Comparison of ENCODE assay signal across 9 cellular contexts in genomic region chr1:165686121-165686970, GRCh38. TPM values are rescaled to one million over a fixed set of nuclear protein-coding genes. Genes with fewer than 3 reads are reported as not detected.
DNase-seq lines count a peak whose midpoint lies in the region; ATAC-seq and TF ChIP-seq lines count a peak whose summit lies in the region.
"Had no signal": no experiment of that assay in that cellular context is flagged by ENCODE, and none has a peak within 500 bp of the region (broad histone marks: within the 10 kb centered on the region; RNA-seq: fewer than 3 reads in every experiment).

No MANE protein-coding gene starts in this region.

- CTCF ChIA-PET in activated CD8-positive, alpha-beta T cell treated with anti-CD3 and anti-CD28 coated beads for 36 hours (lab: Charles Lee): interaction anchor here (1.0 to 1.6 kb wide), 6 partner anchors 12 to 239 kb away, joined by 3 to 6 read pairs (median 3); partner anchors contain the start of gene ALDH9A1
- CTCF ChIA-PET in activated CD8-positive, alpha-beta T cell treated with anti-CD3 and anti-CD28 coated beads, Interleukin-2, amount 10 ng/mL, durations not matched to agents 7 days and 5 days (lab: Charles Lee): interaction anchor here (1.0 to 1.6 kb wide), 6 partner anchors 8 to 85 kb away, joined by 3 to 4 read pairs (median 4); partner anchors contain the start of gene ALDH9A1
- CTCF ChIA-PET in HEK293T (lab: Yijun Ruan, JAX): interaction anchor here (1.2 kb wide), 1 partner anchor 11 kb away, joined by 4 read pairs; the partner anchor contains the start of gene ALDH9A1

- no peak overlapping the region for H3K4me3 ChIP-seq in coronary artery

- no peaks in the 10 kb centered on the region for H3K9me3 Mint-ChIP-seq in activated CD8-positive, alpha-beta T cell treated with anti-CD3 and anti-CD28 coated beads for 36 hours
- H3K9me3 Mint-ChIP-seq in activated CD8-positive, alpha-beta T cell treated with anti-CD3 and anti-CD28 coated beads, Interleukin-2, amount 10 ng/mL, durations not matched to agents 7 days and 5 days (ENCODE audit: insufficient read depth): no peaks in the 10 kb centered on the region
- H3K9me3 Mint-ChIP-seq in T-helper 1 cell treated with Interleukin-12 subunit alpha and Interleukin-12 subunit beta and Interleukin-4 antibody, amounts not matched to agents 30 μg/mL and 1 μg/mL, for 36 hours: peaks cover 7% of the 10 kb centered on the region
- no peaks in the 10 kb centered on the region for H3K9me3 Mint-ChIP-seq in natural killer cell treated with Interleukin-12 subunit alpha and Interleukin-12 subunit beta and Interleukin-15 and Interleukin-18, amount 100 ng/mL, for 72 hours

- H3K4me3 Mint-ChIP-seq in activated CD8-positive, alpha-beta T cell treated with anti-CD3 and anti-CD28 coated beads for 36 hours: no peak overlapping the region
- no peak overlapping the region for H3K4me3 Mint-ChIP-seq in activated CD8-positive, alpha-beta T cell treated with anti-CD3 and anti-CD28 coated beads, Interleukin-2, amount 10 ng/mL, durations not matched to agents 7 days and 5 days
- no peak overlapping the region for H3K4me3 Mint-ChIP-seq in T-helper 1 cell treated with Interleukin-12 subunit alpha and Interleukin-12 subunit beta and Interleukin-4 antibody, amounts not matched to agents 30 μg/mL and 1 μg/mL, for 36 hours
- H3K4me3 Mint-ChIP-seq in natural killer cell treated with Interleukin-12 subunit alpha and Interleukin-12 subunit beta and Interleukin-15 and Interleukin-18, amount 100 ng/mL, for 72 hours: peak overlapping the region; percentile 44

- POLR2A ChIA-PET in activated CD8-positive, alpha-beta T cell treated with anti-CD3 and anti-CD28 coated beads for 36 hours (lab: Charles Lee): interaction anchor here (0.6 to 1.1 kb wide), 2 partner anchors 11 to 17 kb away, joined by 3 read pairs; no protein-coding TSS in a partner anchor
- POLR2A ChIA-PET in activated CD8-positive, alpha-beta T cell treated with anti-CD3 and anti-CD28 coated beads, Interleukin-2, amount 10 ng/mL, durations not matched to agents 7 days and 5 days (lab: Charles Lee): interaction anchor here (1.0 to 1.6 kb wide), 3 partner anchors 11 to 858 kb away, joined by 3 to 6 read pairs (median 4); partner anchors contain the start of gene ALDH9A1
- POLR2A ChIA-PET in HEK293T (lab: Yijun Ruan, JAX): no interaction called here

- H3K27ac ChIP-seq in coronary artery: no peak overlapping the region

- no peak for ATAC-seq in activated CD8-positive, alpha-beta T cell treated with anti-CD3 and anti-CD28 coated beads for 36 hours
- no peak for ATAC-seq in activated CD8-positive, alpha-beta T cell treated with anti-CD3 and anti-CD28 coated beads, Interleukin-2, amount 10 ng/mL, durations not matched to agents 7 days and 5 days
- peak; percentile 63 for ATAC-seq in HG02798 (IDR thresholded peaks at IDR 0.05; ENCODE audit: poor library complexity, unreplicated experiment)
- ATAC-seq in natural killer cell treated with Interleukin-12 subunit alpha and Interleukin-12 subunit beta and Interleukin-15 and Interleukin-18, amount 100 ng/mL, for 72 hours: no peak

- peaks cover 29% of the 10 kb centered on the region for H3K4me1 Mint-ChIP-seq in activated CD8-positive, alpha-beta T cell treated with anti-CD3 and anti-CD28 coated beads for 36 hours (ENCODE audit: low read depth)
- H3K4me1 Mint-ChIP-seq in activated CD8-positive, alpha-beta T cell treated with anti-CD3 and anti-CD28 coated beads, Interleukin-2, amount 10 ng/mL, durations not matched to agents 7 days and 5 days (ENCODE audit: low read depth): peaks cover 26% of the 10 kb centered on the region
- peaks cover 29% of the 10 kb centered on the region for H3K4me1 Mint-ChIP-seq in T-helper 1 cell treated with Interleukin-12 subunit alpha and Interleukin-12 subunit beta and Interleukin-4 antibody, amounts not matched to agents 30 μg/mL and 1 μg/mL, for 36 hours (ENCODE audit: low read depth)
- H3K4me1 Mint-ChIP-seq in natural killer cell treated with Interleukin-12 subunit alpha and Interleukin-12 subunit beta and Interleukin-15 and Interleukin-18, amount 100 ng/mL, for 72 hours (ENCODE audit: low read depth in 2 of 2): peaks cover 38 to 48% of the 10 kb centered on the region in 2 donors

- DNase-seq in activated CD8-positive, alpha-beta T cell treated with anti-CD3 and anti-CD28 coated beads for 36 hours: peak; percentile 28
- DNase-seq in activated CD8-positive, alpha-beta T cell treated with anti-CD3 and anti-CD28 coated beads, Interleukin-2, amount 10 ng/mL, durations not matched to agents 7 days and 5 days: no peak
- no peak for DNase-seq in natural killer cell treated with Interleukin-12 subunit alpha and Interleukin-12 subunit beta and Interleukin-15 and Interleukin-18, amount 100 ng/mL, for 72 hours (ENCODE audit: low spot score)
- DNase-seq in putamen (ENCODE audit: low spot score): no peak
- no peak for DNase-seq in HEK293T (ENCODE audit: extremely low spot score)
- DNase-seq in coronary artery (ENCODE audit: low spot score): no peak
- DNase-seq: NCI-H1092 treated with DMSO at 0.1 percent for 48 hours had no signal

- H3K27me3 Mint-ChIP-seq in activated CD8-positive, alpha-beta T cell treated with anti-CD3 and anti-CD28 coated beads for 36 hours: no peaks in the 10 kb centered on the region
- H3K27me3 Mint-ChIP-seq in activated CD8-positive, alpha-beta T cell treated with anti-CD3 and anti-CD28 coated beads, Interleukin-2, amount 10 ng/mL, durations not matched to agents 7 days and 5 days (ENCODE audit: low read depth): no peaks in the 10 kb centered on the region
- no peaks in the 10 kb centered on the region for H3K27me3 Mint-ChIP-seq in T-helper 1 cell treated with Interleukin-12 subunit alpha and Interleukin-12 subunit beta and Interleukin-4 antibody, amounts not matched to agents 30 μg/mL and 1 μg/mL, for 36 hours (ENCODE audit: low read depth)
- no peaks in the 10 kb centered on the region for H3K27me3 Mint-ChIP-seq in natural killer cell treated with Interleukin-12 subunit alpha and Interleukin-12 subunit beta and Interleukin-15 and Interleukin-18, amount 100 ng/mL, for 72 hours

- H3K36me3 Mint-ChIP-seq in activated CD8-positive, alpha-beta T cell treated with anti-CD3 and anti-CD28 coated beads for 36 hours (ENCODE audit: low read depth): peaks cover 58% of the 10 kb centered on the region
- H3K36me3 Mint-ChIP-seq in activated CD8-positive, alpha-beta T cell treated with anti-CD3 and anti-CD28 coated beads, Interleukin-2, amount 10 ng/mL, durations not matched to agents 7 days and 5 days (ENCODE audit: low read depth): peaks cover 69% of the 10 kb centered on the region
- peaks cover 56% of the 10 kb centered on the region for H3K36me3 Mint-ChIP-seq in T-helper 1 cell treated with Interleukin-12 subunit alpha and Interleukin-12 subunit beta and Interleukin-4 antibody, amounts not matched to agents 30 μg/mL and 1 μg/mL, for 36 hours (ENCODE audit: low read depth)
- H3K36me3 Mint-ChIP-seq in natural killer cell treated with Interleukin-12 subunit alpha and Interleukin-12 subunit beta and Interleukin-15 and Interleukin-18, amount 100 ng/mL, for 72 hours: peaks cover 32% of the 10 kb centered on the region

- intact Hi-C loops in activated CD8-positive, alpha-beta T cell treated with anti-CD3 and anti-CD28 coated beads for 36 hours (cut with micrococcal nuclease): no loop called here

- peak overlapping the region; percentile 61 for H3K27ac Mint-ChIP-seq in activated CD8-positive, alpha-beta T cell treated with anti-CD3 and anti-CD28 coated beads for 36 hours
- no peak overlapping the region for H3K27ac Mint-ChIP-seq in activated CD8-positive, alpha-beta T cell treated with anti-CD3 and anti-CD28 coated beads, Interleukin-2, amount 10 ng/mL, durations not matched to agents 7 days and 5 days
- peak overlapping the region; percentile 6 for H3K27ac Mint-ChIP-seq in T-helper 1 cell treated with Interleukin-12 subunit alpha and Interleukin-12 subunit beta and Interleukin-4 antibody, amounts not matched to agents 30 μg/mL and 1 μg/mL, for 36 hours
- peak overlapping the region; percentile 62 to 72 for H3K27ac Mint-ChIP-seq in natural killer cell treated with Interleukin-12 subunit alpha and Interleukin-12 subunit beta and Interleukin-15 and Interleukin-18, amount 100 ng/mL, for 72 hours

- TF ChIP-seq CTCF in activated CD8-positive, alpha-beta T cell treated with anti-CD3 and anti-CD28 coated beads for 36 hours (IDR thresholded peaks at IDR 0.05): no peak
- no peak for TF ChIP-seq CTCF in coronary artery (IDR thresholded peaks at IDR 0.05)

TF ChIP-seq in HEK293T, 16 proteins besides CTCF, POLR2A, EP300 and RAD21:
- TF ChIP-seq ELF4 (IDR thresholded peaks at IDR 0.05) (no peak), L3MBTL2 (conservative IDR thresholded peaks at IDR 0.05) (no peak), ZNF384 (IDR thresholded peaks at IDR 0.05) (no peak), TARDBP (IDR thresholded peaks at IDR 0.05) (no peak), PKNOX1 (IDR thresholded peaks at IDR 0.05) (no peak), CTBP1 (IDR thresholded peaks at IDR 0.05; ENCODE audit: borderline replicate concordance) (no peak), SUZ12 (IDR thresholded peaks at IDR 0.05) (no peak), NFRKB (IDR thresholded peaks at IDR 0.05) (no peak), ARNT (IDR thresholded peaks at IDR 0.05) (no peak)
TF ChIP-seq in HEK293T: peak in this region for 0.

RNA-seq across cellular contexts. Expression of gene ALDH9A1, which starts 12.0 kb away (rescaled TPM):
- 10 to 100 TPM; 25.6 to 28.2 TPM for total RNA-seq in activated CD8-positive, alpha-beta T cell treated with anti-CD3 and anti-CD28 coated beads for 36 hours
- total RNA-seq in activated CD8-positive, alpha-beta T cell treated with anti-CD3 and anti-CD28 coated beads, Interleukin-2, amount 10 ng/mL, durations not matched to agents 7 days and 5 days: 10 to 100 TPM; 42.7 to 48.2 TPM
- 10 to 100 TPM; 44.0 to 49.2 TPM for total RNA-seq in natural killer cell treated with Interleukin-12 subunit alpha and Interleukin-12 subunit beta and Interleukin-15 and Interleukin-18, amount 100 ng/mL, for 72 hours

RNA-seq across cellular contexts. Expression of gene MGST3, which starts 55.3 kb away (rescaled TPM):
- total RNA-seq in activated CD8-positive, alpha-beta T cell treated with anti-CD3 and anti-CD28 coated beads for 36 hours: 10 to 100 TPM; 23.8 to 26.1 TPM
- total RNA-seq in activated CD8-positive, alpha-beta T cell treated with anti-CD3 and anti-CD28 coated beads, Interleukin-2, amount 10 ng/mL, durations not matched to agents 7 days and 5 days: 10 to 100 TPM; 30.9 to 33.0 TPM
- 10 to 100 TPM; 19.5 to 29.5 TPM for total RNA-seq in natural killer cell treated with Interleukin-12 subunit alpha and Interleukin-12 subunit beta and Interleukin-15 and Interleukin-18, amount 100 ng/mL, for 72 hours
